15 cellular contexts compared by ENCODE assay signal in the genomic region with DNA sequence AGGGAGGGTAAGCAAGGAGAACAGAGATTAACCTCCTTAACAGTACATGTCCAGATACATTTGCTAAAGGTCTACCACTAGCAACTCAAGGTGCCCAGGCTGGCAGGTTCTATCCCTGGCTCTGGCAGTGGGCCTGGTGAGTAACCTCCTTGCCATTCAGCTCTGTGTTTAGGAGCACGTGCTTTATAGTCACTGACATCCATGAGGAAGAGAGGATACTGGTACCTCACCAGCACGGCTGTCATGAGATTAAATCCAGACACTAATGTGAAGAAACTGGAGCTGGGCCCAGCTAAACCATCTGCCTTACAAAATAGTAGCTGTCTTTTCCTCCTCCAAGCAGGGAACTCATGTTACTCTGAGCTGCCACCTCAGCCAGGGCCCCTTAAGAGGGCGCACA. TPM values are rescaled to one million over a fixed set of nuclear protein-coding genes. Genes with fewer than 3 reads are reported as not detected.
A peak's percentile ranks its signal among the peaks of the same experiment; 100 is the strongest.
DNase-seq lines count a peak whose midpoint lies in the region; ATAC-seq and TF ChIP-seq lines count a peak whose summit lies in the region.
"Had no signal": no experiment of that assay in that cellular context is flagged by ENCODE, and none has a peak within 500 bp of the region (broad histone marks: within the 10 kb centered on the region; RNA-seq: fewer than 3 reads in every experiment).

No MANE protein-coding gene starts in this region.

- TF ChIP-seq CTCF in foreskin keratinocyte (conservative IDR thresholded peaks at IDR 0.05) (no peak), transverse colon (IDR thresholded peaks at IDR 0.05) (no peak)

- no peak overlapping the region for H3K27ac ChIP-seq in foreskin keratinocyte
- peak overlapping the region in 3 of 4 donors; percentile 43 to 60 (median 52) for H3K27ac ChIP-seq in transverse colon
- H3K27ac ChIP-seq: 22Rv1, psoas muscle, testis had no signal

- TF ChIP-seq POLR2A in transverse colon (IDR thresholded peaks at IDR 0.05): no peak

- H3K9me3 ChIP-seq in adipocyte (ENCODE audit: control insufficient read depth, low read length) (no peaks in the 10 kb centered on the region), transverse colon (no peaks in the 10 kb centered on the region)
- H3K9me3 ChIP-seq: psoas muscle, testis had no signal

- ATAC-seq in foreskin keratinocyte (peak; percentile 58), HG03342 (IDR thresholded peaks at IDR 0.05; ENCODE audit: unreplicated experiment) (no peak)
- ATAC-seq: T-cell had no signal

- DNase-seq in NCI-H1694 (lab: John Stamatoyannopoulos, UW) (peak; percentile 2), NCI-H1694 treated with DMSO at 0.1 percent for 48 hours (lab: John Stamatoyannopoulos, UW) (no peak), adipocyte (ENCODE audit: low read depth) (peak; percentile 19), foreskin keratinocyte (peak in 1 of 2 donors; percentile 18), transverse colon (peak; percentile 24)
- DNase-seq in activated effector memory CD4-positive, alpha-beta T cell treated with anti-CD3 and anti-CD28 coated beads, Interleukin-2, amount 50 U/mL, for 16 hours: no peak
- no peak for DNase-seq in stimulated activated CD4-positive, alpha-beta T cell treated with anti-CD3 and anti-CD28 coated beads, Interleukin-12 subunit alpha, Interleukin-12 subunit beta, amount 100 ng/mL, for 4 hours
- DNase-seq: activated CD4-positive, alpha-beta T cell treated with anti-CD3 and anti-CD28 coated beads, Interleukin-2, amount 50 U/mL, for 4 hours; DMS153; NCI-H1417 treated with DMSO at 0.1 percent for 48 hours; T-cell; testis had no signal

- in situ Hi-C loops in transverse colon (cut with MboI; ENCODE audit: low pct_ligation_motif_present in 1 of 4, low pct_unique_long_range_greater_than_20kb in 1 of 4, low sequenced_read_pairs in 3 of 4): no loop called here

- H3K4me3 ChIP-seq in adipocyte (ENCODE audit: low read length) (no peak overlapping the region), transverse colon (no peak overlapping the region)
- H3K4me3 ChIP-seq: psoas muscle, testis had no signal

- no peak for TF ChIP-seq EP300 in transverse colon (IDR thresholded peaks at IDR 0.05; ENCODE audit: low read depth)

- intact Hi-C loops in transverse colon (cut with DNase I; ENCODE audit: low total_unique reads): no loop called here

- H3K27me3 ChIP-seq in adipocyte (replicated peaks; ENCODE audit: control insufficient read depth, insufficient read depth, low read length) (peaks cover 3% of the 10 kb centered on the region), foreskin keratinocyte (no peaks in the 10 kb centered on the region), transverse colon (no peaks in the 10 kb centered on the region)
- H3K27me3 ChIP-seq: testis had no signal

- peak overlapping the region; percentile 34 for H3K9ac ChIP-seq in adipocyte (ENCODE audit: low read length)

- no peaks in the 10 kb centered on the region for H3K36me3 ChIP-seq in adipocyte (ENCODE audit: control insufficient read depth, insufficient read depth, low read length, severe bottlenecking)
- no peaks in the 10 kb centered on the region for H3K36me3 ChIP-seq in transverse colon

- H3K4me1 ChIP-seq in adipocyte (ENCODE audit: control insufficient read depth, insufficient read depth, low read length) (peaks cover 21% of the 10 kb centered on the region), foreskin keratinocyte (no peaks in the 10 kb centered on the region), transverse colon (peaks cover 0 to 10% (median 0%) of the 10 kb centered on the region in 4 donors)
- H3K4me1 ChIP-seq: testis had no signal

- 53% methylated on average over 3 of the region's 3 CpGs; no CpG with 5 or more reads in 1 of the 2 donors for WGBS in transverse colon (ENCODE audit: low coverage in 1 of 2), 2 donors

RNA-seq across cellular contexts. Expression of gene GPRASP3, which starts 45.3 kb away (rescaled TPM):
- total RNA-seq in foreskin keratinocyte (3.6 and 4.3 TPM in 2 replicates), transverse colon (1 to 10 TPM in 2 of 4 donors, not detected in 2; 1.5 to 4.0 TPM)
- 1.3 TPM in 2 replicates for polyA plus RNA-seq in foreskin keratinocyte

RNA-seq across cellular contexts. Expression of gene GPRASP2, which starts 53.5 kb away (rescaled TPM):
- 9.1 and 9.9 TPM in 2 replicates for total RNA-seq in foreskin keratinocyte
- polyA plus RNA-seq in foreskin keratinocyte: 2.4 and 2.9 TPM in 2 replicates
- total RNA-seq in transverse colon: 1 to 10 TPM; 1.2 to 4.6 (median 2.7) TPM

Comparison
In these comparisons a context has a peak if more than half of its experiments do, and no peak if none do; other contexts are left out.
1. DNase-seq: peak in NCI-H1694 (single experiment), adipocyte (single experiment) and transverse colon (single experiment); none in NCI-H1694 treated with DMSO at 0.1 percent for 48 hours (single experiment), activated effector memory CD4-positive, alpha-beta T cell treated with anti-CD3 and anti-CD28 coated beads, Interleukin-2, amount 50 U/mL, for 16 hours (single experiment) and stimulated activated CD4-positive, alpha-beta T cell treated with anti-CD3 and anti-CD28 coated beads, Interleukin-12 subunit alpha, Interleukin-12 subunit beta, amount 100 ng/mL, for 4 hours (single experiment).